11 cellular contexts compared by ENCODE assay signal in the genomic region with DNA sequence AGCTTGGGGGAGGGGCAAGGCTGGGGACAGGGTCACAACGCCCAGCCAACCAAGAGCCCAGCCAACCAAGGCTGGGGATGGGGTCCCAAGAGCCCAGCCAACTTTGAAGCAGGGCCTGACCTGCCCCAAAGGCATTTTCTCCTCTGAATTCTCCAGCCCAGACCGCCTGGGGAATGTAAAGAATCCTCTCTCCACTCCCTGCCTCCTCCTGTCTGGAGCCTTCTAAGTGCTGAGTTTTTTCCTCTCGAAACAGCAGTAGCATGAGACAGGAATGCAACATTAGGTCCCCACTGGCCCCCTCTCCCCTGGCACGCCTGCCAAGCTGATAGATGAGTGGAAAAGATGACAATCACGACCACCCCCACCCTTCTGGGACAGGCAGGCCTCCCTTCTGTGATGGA.
DNase-seq lines count a peak whose midpoint lies in the region; ATAC-seq, FAIRE-seq and TF ChIP-seq lines count a peak whose summit lies in the region.
"Had no signal": no experiment of that assay in that cellular context is flagged by ENCODE, and none has a peak within 500 bp of the region (broad histone marks: within the 10 kb centered on the region; RNA-seq: fewer than 3 reads in every experiment).

No MANE protein-coding gene starts in this region.

- FAIRE-seq in HTR-8/SVneo (lab: Jason Lieb, UNC), result peak; percentile 94
- FAIRE-seq: frontal cortex had no signal

- DNase-seq in HTR-8/SVneo (ENCODE audit: insufficient read length, low spot score) (peak; percentile 74), brain microvascular endothelial cell (peak; percentile 61), kidney glomerular epithelial cell (lab: John Stamatoyannopoulos, UW) (peak; percentile 73), NCI-H2196 (lab: John Stamatoyannopoulos, UW; ENCODE audit: unreplicated experiment) (no peak), NCI-H1694 treated with DMSO at 0.1 percent for 48 hours (lab: John Stamatoyannopoulos, UW) (no peak)
- DNase-seq: natural killer cell; stimulated activated CD4-positive, alpha-beta T cell treated with anti-CD3 and anti-CD28 coated beads, Interleukin-2, amount 100 ng/mL, for 24 hours had no signal

- no peak for ATAC-seq in GM21423 (IDR thresholded peaks at IDR 0.05; ENCODE audit: unreplicated experiment)
- no peak for ATAC-seq in GM19023 (IDR thresholded peaks at IDR 0.05; ENCODE audit: unreplicated experiment)
- ATAC-seq: natural killer cell had no signal

- H3K36me3 ChIP-seq in brain microvascular endothelial cell (replicated peaks), result peaks cover 7% of the 10 kb centered on the region
- H3K36me3 ChIP-seq in subcutaneous abdominal adipose tissue (ENCODE audit: control insufficient read depth in 5 of 5, insufficient read depth in 5 of 5, low read length in 5 of 5), result peaks cover 0 to 30% (median 20%) of the 10 kb centered on the region in 5 donors

- H3K4me1 ChIP-seq in subcutaneous abdominal adipose tissue (ENCODE audit: control insufficient read depth in 5 of 5, insufficient read depth in 5 of 5, low read length in 5 of 5), result peaks cover 15 to 61% (median 54%) of the 10 kb centered on the region in 5 donors

- H3K4me3 ChIP-seq in brain microvascular endothelial cell (ENCODE audit: low read depth, low read length), result no peak overlapping the region
- peak overlapping the region in 1 of 5 donors; percentile 4 for H3K4me3 ChIP-seq in subcutaneous abdominal adipose tissue (ENCODE audit: low read depth in 1 of 5, low read length in 5 of 5)

- H3K27ac ChIP-seq in brain microvascular endothelial cell (peak overlapping the region; percentile 42), subcutaneous abdominal adipose tissue (ENCODE audit: low read depth, low read length) (peak overlapping the region; percentile 89)

- in situ Hi-C loops in brain microvascular endothelial cell (cut with HindIII; ENCODE audit: low pct_ligation_motif_present, low sequenced_read_pairs), result no loop called here

- peaks cover 0 to 7% (median 6%) of the 10 kb centered on the region in 5 donors for H3K9me3 ChIP-seq in subcutaneous abdominal adipose tissue (ENCODE audit: control insufficient read depth in 5 of 5, low read length in 5 of 5)

- no peaks in the 10 kb centered on the region for H3K27me3 ChIP-seq in brain microvascular endothelial cell (replicated peaks)
- no peaks in the 10 kb centered on the region for H3K27me3 ChIP-seq in subcutaneous abdominal adipose tissue (ENCODE audit: control insufficient read depth in 5 of 5, insufficient read depth in 4 of 5, low read length in 5 of 5)

- H3K9ac ChIP-seq in subcutaneous abdominal adipose tissue (ENCODE audit: low read length in 5 of 5), result peak overlapping the region in 1 of 5 donors; percentile 11

- TF ChIP-seq CTCF in brain microvascular endothelial cell (IDR thresholded peaks at IDR 0.05; ENCODE audit: low read depth, low read length, missing control alignments), result no peak

Comparison
In these comparisons a context has a peak if more than half of its experiments do, and no peak if none do; other contexts are left out.
1. DNase-seq: peak in HTR-8/SVneo (single experiment), brain microvascular endothelial cell (single experiment) and kidney glomerular epithelial cell (single experiment); none in NCI-H2196 (single experiment) and NCI-H1694 treated with DMSO at 0.1 percent for 48 hours (single experiment).